30 cellular contexts compared by ENCODE assay signal in the genomic region with DNA sequence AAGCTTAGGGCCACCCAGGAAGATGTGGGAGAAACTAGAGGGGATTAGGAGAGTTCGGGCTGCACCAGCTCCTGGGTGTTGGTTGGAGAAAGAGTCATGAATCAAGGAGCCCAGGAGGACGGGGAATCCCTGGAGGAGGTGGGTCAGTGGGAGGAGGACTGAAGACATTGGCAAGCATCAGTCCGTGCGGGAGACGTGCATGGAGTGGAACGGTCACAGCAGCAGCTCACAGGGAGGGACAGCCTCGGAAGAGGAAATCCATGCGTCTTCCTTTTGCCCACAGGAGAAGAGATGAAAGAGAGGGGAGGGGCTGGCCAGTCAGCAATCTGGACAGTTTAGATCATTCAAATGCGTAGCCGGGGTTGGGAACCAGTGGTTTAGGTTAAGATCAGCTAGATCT.
"Had no signal": no experiment of that assay in that cellular context is flagged by ENCODE, and none has a peak within 500 bp of the region (broad histone marks: within the 10 kb centered on the region; RNA-seq: fewer than 3 reads in every experiment).

No MANE protein-coding gene starts in this region.

- H3K4me3 ChIP-seq: body of pancreas, breast epithelium, K562, SK-N-MC had no signal

- DNase-seq: activated CD4-positive, alpha-beta memory T cell treated with anti-CD3 and anti-CD28 coated beads for 36 hours; activated CD4-positive, alpha-beta T cell treated with anti-CD3 and anti-CD28 coated beads for 36 hours; activated CD4-positive, alpha-beta T cell treated with anti-CD3 and anti-CD28 coated beads, Interleukin-2, amount 10 ng/mL, durations not matched to agents 7 days and 5 days; activated CD8-positive, alpha-beta memory T cell treated with anti-CD3 and anti-CD28 coated beads, Interleukin-2, amount 10 ng/mL, durations not matched to agents 7 days and 5 days; activated effector memory CD4-positive, alpha-beta T cell treated with anti-CD3 and anti-CD28 coated beads, Interleukin-2, amount 50 U/mL, for 16 hours; activated naive CD4-positive, alpha-beta T cell; activated naive CD4-positive, alpha-beta T cell treated with anti-CD3 and anti-CD28 coated beads, Interleukin-2, amount 50 U/mL, for 16 hours; activated naive CD8-positive, alpha-beta T cell treated with anti-CD3 and anti-CD28 coated beads, Interleukin-2, amount 10 ng/mL, durations not matched to agents 7 days and 5 days; activated T-cell treated with anti-CD3 and anti-CD28 coated beads, Interleukin-2, amount 50 U/mL, for 1 hour; activated T-cell treated with anti-CD3 and anti-CD28 coated beads, Interleukin-2, amount 50 U/mL, for 72 hours; amygdala; body of pancreas; NCI-H1417; NCI-H146; NCI-H187; NCI-H2107; NCI-H2171; NCI-H510A; NCI-H526; NCI-H748 treated with DMSO at 0.1 percent for 48 hours; NK-92 treated with Interleukin-12 subunit alpha and Interleukin-12 subunit beta, amount 100 ng/mL, for 24 hours had no signal

- H3K4me3 Mint-ChIP-seq: activated CD4-positive, alpha-beta memory T cell treated with anti-CD3 and anti-CD28 coated beads for 36 hours; activated CD4-positive, alpha-beta T cell treated with anti-CD3 and anti-CD28 coated beads for 36 hours; activated CD4-positive, alpha-beta T cell treated with anti-CD3 and anti-CD28 coated beads, Interleukin-2, amount 10 ng/mL, durations not matched to agents 7 days and 5 days; activated CD8-positive, alpha-beta memory T cell treated with anti-CD3 and anti-CD28 coated beads, Interleukin-2, amount 10 ng/mL, durations not matched to agents 7 days and 5 days; activated naive CD8-positive, alpha-beta T cell treated with anti-CD3 and anti-CD28 coated beads, Interleukin-2, amount 10 ng/mL, durations not matched to agents 7 days and 5 days; activated T-cell treated with anti-CD3 and anti-CD28 coated beads, Interleukin-2, amount 50 U/mL, for 72 hours; activated T-helper 17 cell treated with anti-CD3 and anti-CD28 coated beads, Interleukin-2, amount 50 U/mL, for 72 hours; T-helper 1 cell treated with Interleukin-12 subunit alpha and Interleukin-12 subunit beta and Interleukin-4 antibody, amounts not matched to agents 30 μg/mL and 1 μg/mL, for 36 hours; T-helper 2 cell treated with Interferon-gamma antibody and Interleukin-4, amounts not matched to agents 5 μg/mL and 100 μg/mL, for 36 hours had no signal

- H3K4me1 ChIP-seq: body of pancreas, breast epithelium had no signal

- H3K27ac Mint-ChIP-seq: activated CD4-positive, alpha-beta memory T cell treated with anti-CD3 and anti-CD28 coated beads for 36 hours; activated CD4-positive, alpha-beta T cell treated with anti-CD3 and anti-CD28 coated beads for 36 hours; activated CD4-positive, alpha-beta T cell treated with anti-CD3 and anti-CD28 coated beads, Interleukin-2, amount 10 ng/mL, durations not matched to agents 7 days and 5 days; activated CD8-positive, alpha-beta memory T cell treated with anti-CD3 and anti-CD28 coated beads, Interleukin-2, amount 10 ng/mL, durations not matched to agents 7 days and 5 days; activated naive CD8-positive, alpha-beta T cell treated with anti-CD3 and anti-CD28 coated beads, Interleukin-2, amount 10 ng/mL, durations not matched to agents 7 days and 5 days; activated T-cell treated with anti-CD3 and anti-CD28 coated beads, Interleukin-2, amount 50 U/mL, for 72 hours; activated T-helper 17 cell treated with anti-CD3 and anti-CD28 coated beads, Interleukin-2, amount 50 U/mL, for 72 hours; T-helper 1 cell treated with Interleukin-12 subunit alpha and Interleukin-12 subunit beta and Interleukin-4 antibody, amounts not matched to agents 30 μg/mL and 1 μg/mL, for 36 hours; T-helper 2 cell treated with Interferon-gamma antibody and Interleukin-4, amounts not matched to agents 5 μg/mL and 100 μg/mL, for 36 hours had no signal

- H3K27me3 ChIP-seq: body of pancreas, breast epithelium had no signal

- ATAC-seq: activated CD4-positive, alpha-beta T cell treated with anti-CD3 and anti-CD28 coated beads for 36 hours; activated CD4-positive, CD25-positive, alpha-beta regulatory T cell treated with anti-CD3 and anti-CD28 coated beads, Interleukin-2, amount 50 U/mL, for 24 hours; activated CD8-positive, alpha-beta memory T cell treated with anti-CD3 and anti-CD28 coated beads, Interleukin-2, amount 10 ng/mL, durations not matched to agents 7 days and 5 days; activated T-cell treated with anti-CD3 and anti-CD28 coated beads, Interleukin-2, amount 50 U/mL, for 72 hours; activated T-helper 17 cell treated with anti-CD3 and anti-CD28 coated beads, Interleukin-2, amount 50 U/mL, for 72 hours; body of pancreas; K562 had no signal

- H3K9me3 ChIP-seq: body of pancreas, breast epithelium had no signal

- FAIRE-seq: astrocyte, K562, TTC549 had no signal

- H3K4me1 Mint-ChIP-seq: activated CD4-positive, alpha-beta T cell treated with anti-CD3 and anti-CD28 coated beads for 36 hours; activated CD4-positive, alpha-beta T cell treated with anti-CD3 and anti-CD28 coated beads, Interleukin-2, amount 10 ng/mL, durations not matched to agents 7 days and 5 days; activated CD8-positive, alpha-beta memory T cell treated with anti-CD3 and anti-CD28 coated beads, Interleukin-2, amount 10 ng/mL, durations not matched to agents 7 days and 5 days; activated naive CD8-positive, alpha-beta T cell treated with anti-CD3 and anti-CD28 coated beads, Interleukin-2, amount 10 ng/mL, durations not matched to agents 7 days and 5 days; activated T-helper 17 cell treated with anti-CD3 and anti-CD28 coated beads, Interleukin-2, amount 50 U/mL, for 72 hours had no signal

- H3K27me3 Mint-ChIP-seq: activated CD8-positive, alpha-beta memory T cell treated with anti-CD3 and anti-CD28 coated beads, Interleukin-2, amount 10 ng/mL, durations not matched to agents 7 days and 5 days; activated naive CD8-positive, alpha-beta T cell treated with anti-CD3 and anti-CD28 coated beads, Interleukin-2, amount 10 ng/mL, durations not matched to agents 7 days and 5 days had no signal

- H3K36me3 Mint-ChIP-seq: activated CD4-positive, alpha-beta memory T cell treated with anti-CD3 and anti-CD28 coated beads for 36 hours; activated CD8-positive, alpha-beta memory T cell treated with anti-CD3 and anti-CD28 coated beads, Interleukin-2, amount 10 ng/mL, durations not matched to agents 7 days and 5 days; activated naive CD8-positive, alpha-beta T cell treated with anti-CD3 and anti-CD28 coated beads, Interleukin-2, amount 10 ng/mL, durations not matched to agents 7 days and 5 days had no signal

- H3K27ac ChIP-seq: body of pancreas, breast epithelium, SK-N-MC had no signal

- H3K36me3 ChIP-seq: breast epithelium had no signal
